In genomic region chr2:96491860-96492497, GRCh38 we compare ENCODE assay signal across 16 cellular contexts. TPM values are rescaled to one million over a fixed set of nuclear protein-coding genes. Genes with fewer than 3 reads are reported as not detected.
"Had no signal": no experiment of that assay in that cellular context is flagged by ENCODE, and none has a peak within 500 bp of the region (broad histone marks: within the 10 kb centered on the region; RNA-seq: fewer than 3 reads in every experiment).

No MANE protein-coding gene starts in this region.

- ATAC-seq: body of pancreas, esophagus mucosa, right lobe of liver had no signal

- H3K4me3 Mint-ChIP-seq: neural progenitor cell had no signal

- H3K27ac Mint-ChIP-seq: neural progenitor cell had no signal

- H3K36me3 Mint-ChIP-seq: neural progenitor cell had no signal

- DNase-seq: activated gamma-delta T cell; amygdala; body of pancreas; caudate nucleus; midbrain; right lobe of liver; stimulated activated CD4-positive, alpha-beta T cell treated with anti-CD3 and anti-CD28 coated beads, Interleukin-4, amount 100 ng/mL, for 4 hours; stimulated activated CD8-positive, alpha-beta memory T cell treated with anti-CD3 and anti-CD28 coated beads, Interleukin-4, amount 100 ng/mL, for 48 hours; SW 1271 had no signal

- H3K4me1 Mint-ChIP-seq: neural progenitor cell had no signal

RNA-seq across cellular contexts. Expression of gene NEURL3, which starts 13.2 kb away (rescaled TPM):
- total RNA-seq: esophagus mucosa, myocyte, osteocyte, pulmonary artery endothelial cell, SK-MEL-5, smooth muscle cell had no signal
